In the genomic region with DNA sequence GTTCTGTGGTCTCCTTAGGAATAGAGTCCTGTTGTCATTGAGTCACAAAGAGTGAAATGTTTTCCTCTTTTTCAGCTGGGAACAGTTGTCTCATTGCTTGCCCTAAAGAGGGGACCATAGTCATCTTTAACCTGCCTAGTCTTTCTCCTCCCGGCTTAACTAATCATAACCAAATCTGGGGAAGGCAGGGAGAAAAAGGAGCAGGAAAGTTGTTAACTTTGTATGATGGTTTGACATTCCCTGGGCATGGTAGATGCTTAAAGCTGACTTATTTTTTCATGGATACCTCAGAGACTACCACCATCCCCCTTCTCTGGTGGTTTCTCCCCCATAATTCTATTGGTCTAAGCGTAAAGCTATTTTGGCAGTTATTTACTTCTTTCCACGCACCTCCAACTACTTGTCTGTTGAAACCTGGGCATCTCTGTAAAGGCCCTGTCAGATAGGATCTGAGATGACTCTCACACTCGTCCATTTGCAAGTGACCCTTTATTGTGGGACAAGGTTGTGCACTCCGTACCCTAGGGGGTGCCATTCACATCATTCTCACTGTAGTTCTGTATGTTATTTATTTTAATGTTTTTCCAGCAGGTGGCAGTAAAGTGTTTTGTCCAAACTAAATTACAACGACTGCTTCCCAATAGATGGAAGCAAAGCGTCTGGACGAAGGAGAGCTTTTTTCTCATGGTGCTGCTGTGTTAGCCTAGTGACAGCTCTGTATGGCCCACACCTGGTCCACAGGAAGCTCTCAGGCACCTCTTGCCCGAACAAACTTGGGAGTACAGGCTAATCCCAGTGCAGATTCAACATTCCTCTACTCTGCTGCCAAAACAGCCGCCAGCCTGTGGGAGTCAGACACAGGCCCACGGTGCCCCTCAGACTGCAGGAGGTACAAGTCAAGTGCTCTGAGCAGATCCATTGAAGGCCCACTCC, we compare ENCODE assay signal across 8 cellular contexts. TPM values are rescaled to one million over a fixed set of nuclear protein-coding genes. Genes with fewer than 3 reads are reported as not detected.
DNase-seq lines count a peak whose midpoint lies in the region; ATAC-seq and TF ChIP-seq lines count a peak whose summit lies in the region.

No MANE protein-coding gene starts in this region.

- TF ChIP-seq CTCF in choroid plexus epithelial cell (conservative IDR thresholded peaks at IDR 0.05; ENCODE audit: low read depth, low read length): peak; percentile 83

- DNase-seq in A172 (ENCODE audit: low spot score) (peak; percentile 89), NCI-H510A (lab: John Stamatoyannopoulos, UW) (peak; percentile 59), choroid plexus epithelial cell (ENCODE audit: low read depth) (peak; percentile 93), left kidney (ENCODE audit: low read depth, low spot score) (peak; percentile 96)
- DNase-seq in activated CD4-positive, CD25-positive, alpha-beta regulatory T cell treated with anti-CD3 and anti-CD28 coated beads, Interleukin-2, amount 50 U/mL, for 72 hours: peak; percentile 38
- peak; percentile 16 to 39 for DNase-seq in stimulated activated CD4-positive, alpha-beta T cell treated with anti-CD3 and anti-CD28 coated beads, Interleukin-4, amount 100 ng/mL, for 48 hours (ENCODE audit: low read depth in 2 of 2)

- no peak overlapping the region for H3K4me3 ChIP-seq in choroid plexus epithelial cell (ENCODE audit: low read depth, low read length)

- ATAC-seq in GM18499 (IDR thresholded peaks at IDR 0.05; ENCODE audit: insufficient read depth, unreplicated experiment) (peak; percentile 39), HG03354 (IDR thresholded peaks at IDR 0.05; ENCODE audit: poor library complexity, severe bottlenecking, unreplicated experiment) (peak; percentile 51)

RNA-seq across cellular contexts. Expression of gene FAM13B, which starts 3.0 kb away (rescaled TPM):
- total RNA-seq in A172 (2014; rRNA removed; shearing (Covaris generic)): 13.9 and 21.5 TPM in 2 replicates

RNA-seq across cellular contexts. Expression of gene WNT8A, which starts 48.0 kb away (rescaled TPM):
- total RNA-seq in A172 (2014; rRNA removed; shearing (Covaris generic)): not detected in 2 replicates

Comparison
In these comparisons a context has a peak if more than half of its experiments do, and no peak if none do; other contexts are left out.
1. DNase-seq: peak in every context shown above with its lines; median percentile 96 in left kidney; 93 in choroid plexus epithelial cell; 89 in A172; 59 in NCI-H510A; 38 in activated CD4-positive, CD25-positive, alpha-beta regulatory T cell treated with anti-CD3 and anti-CD28 coated beads, Interleukin-2, amount 50 U/mL, for 72 hours; 28 in stimulated activated CD4-positive, alpha-beta T cell treated with anti-CD3 and anti-CD28 coated beads, Interleukin-4, amount 100 ng/mL, for 48 hours.